Comparison of ENCODE assay signal across 8 cellular contexts in the genomic region with DNA sequence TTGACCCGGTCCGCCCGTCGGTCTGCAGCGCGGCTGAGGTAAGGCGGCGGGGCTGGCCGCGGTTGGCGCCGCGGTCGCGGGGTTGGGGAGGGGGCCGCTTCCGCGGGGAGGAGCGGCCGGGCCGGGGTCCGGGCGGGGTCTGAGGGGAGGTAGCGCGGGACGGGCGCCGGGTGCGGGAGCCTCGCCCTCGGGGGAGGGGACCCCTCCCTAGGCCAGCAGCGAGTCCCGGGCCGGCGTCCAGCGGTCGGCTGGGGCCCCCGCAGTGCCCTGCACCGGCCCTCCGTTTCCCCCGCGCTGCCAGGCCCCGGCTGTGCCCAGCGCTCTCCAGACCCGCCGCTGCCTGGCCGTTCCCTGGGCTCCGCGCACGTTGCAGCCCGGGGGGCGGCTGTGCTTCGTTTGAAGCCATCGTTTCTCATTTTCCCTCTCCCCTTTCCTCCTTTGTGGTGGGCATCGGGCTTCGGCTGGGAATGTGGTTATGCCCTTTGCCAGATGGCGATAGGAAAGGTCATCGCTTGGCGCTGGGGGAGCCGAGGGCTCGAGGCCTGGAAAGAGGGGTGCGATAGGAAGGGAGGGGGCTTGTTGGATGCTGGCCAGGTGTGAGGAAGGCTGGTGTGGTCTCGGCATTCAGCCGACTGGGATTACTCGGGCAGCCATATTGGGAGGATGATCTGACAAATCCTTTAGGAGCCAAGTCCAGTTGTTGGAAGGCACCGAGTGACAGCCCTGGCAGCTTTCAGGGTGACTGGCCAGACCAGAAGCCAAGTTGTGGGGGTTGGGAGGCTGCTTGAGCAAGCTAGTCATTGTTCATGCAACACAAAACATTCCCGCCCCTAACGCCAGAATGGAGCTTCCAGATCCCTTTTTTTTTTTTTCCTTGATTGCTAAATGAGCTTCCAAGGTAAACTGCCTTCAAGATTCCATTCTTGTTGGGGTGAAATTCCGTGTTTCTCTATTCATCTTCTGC. TPM values are rescaled to one million over a fixed set of nuclear protein-coding genes. Genes with fewer than 3 reads are reported as not detected.
DNase-seq lines count a peak whose midpoint lies in the region; ATAC-seq and TF ChIP-seq lines count a peak whose summit lies in the region.

No MANE protein-coding gene starts in this region.

- peak overlapping the region; percentile 24 for H3K18ac ChIP-seq in mesendoderm (ENCODE audit: low read length)

- H3K27ac ChIP-seq in mesendoderm (ENCODE audit: low read depth, low read length), result peak overlapping the region; percentile 95
- peak overlapping the region; percentile 98 for H3K27ac ChIP-seq in stomach smooth muscle (ENCODE audit: low read length)

- peak overlapping the region; percentile 37 for H3K4me2 ChIP-seq in mesendoderm (ENCODE audit: low read length)

- H3K79me2 ChIP-seq in mesendoderm (ENCODE audit: control insufficient read depth, insufficient read depth, low read length), result peaks cover 38% of the 10 kb centered on the region

- H3K9ac ChIP-seq in mesendoderm (ENCODE audit: low read length) (peak overlapping the region; percentile 91), stomach smooth muscle (ENCODE audit: low read length in 2 of 2) (peak overlapping the region; percentile 97 to 99)

- no CpG with 5 or more reads among the region's 69 CpGs for WGBS in mesendoderm (ENCODE audit: extremely low coverage, insufficient coverage, low lambda C conversion rate)

- H2BK15ac ChIP-seq in mesendoderm (replicated peaks; ENCODE audit: low read depth), result no peak overlapping the region

- peak overlapping the region; percentile 52 for H2BK5ac ChIP-seq in mesendoderm (ENCODE audit: low read length)

- peak; percentile 17 for ATAC-seq in HG02571 (IDR thresholded peaks at IDR 0.05; ENCODE audit: unreplicated experiment)

- H4K5ac ChIP-seq in mesendoderm (ENCODE audit: low read length), result no peak overlapping the region

- peak overlapping the region; percentile 98 for H3K56ac ChIP-seq in mesendoderm (ENCODE audit: low read length)

- no peaks in the 10 kb centered on the region for H3K27me3 ChIP-seq in mesendoderm (ENCODE audit: insufficient read depth, low read length, poor library complexity)
- no peaks in the 10 kb centered on the region for H3K27me3 ChIP-seq in stomach smooth muscle (ENCODE audit: control insufficient read depth in 1 of 2, insufficient read depth in 2 of 2, low read length in 2 of 2)

- peak overlapping the region; percentile 90 for H3K4me3 ChIP-seq in epithelial cell of proximal tubule (ENCODE audit: low read depth, low read length)
- H3K4me3 ChIP-seq in mesendoderm (ENCODE audit: low read length), result peak overlapping the region; percentile 95
- H3K4me3 ChIP-seq in stomach smooth muscle (ENCODE audit: low read length in 2 of 2), result peak overlapping the region; percentile 95 to 98

- no peak overlapping the region for H4K8ac ChIP-seq in mesendoderm (ENCODE audit: low read depth, low read length)

- H3K9me3 ChIP-seq in stomach smooth muscle (ENCODE audit: control insufficient read depth in 2 of 2, low read length in 2 of 2), result no peaks in the 10 kb centered on the region

- DNase-seq in GM03348 (ENCODE audit: low spot score) (peak; percentile 83), NCI-H2171 (lab: John Stamatoyannopoulos, UW) (peak; percentile 39), epithelial cell of proximal tubule (ENCODE audit: low read depth) (peak; percentile 87), mesendoderm (peak; percentile 88), NCI-H2107 (lab: John Stamatoyannopoulos, UW) (no peak)
- DNase-seq in activated CD8-positive, alpha-beta memory T cell treated with anti-CD3 and anti-CD28 coated beads for 24 hours, result peak; percentile 65

- H2BK120ac ChIP-seq in mesendoderm (ENCODE audit: low read depth, low read length), result no peak overlapping the region

- H3K4me1 ChIP-seq in mesendoderm (ENCODE audit: control insufficient read depth, low read depth, low read length), result peaks cover 3% of the 10 kb centered on the region
- H3K4me1 ChIP-seq in stomach smooth muscle (ENCODE audit: control insufficient read depth, insufficient read depth, low read length), result peaks cover 23% of the 10 kb centered on the region

- no peak overlapping the region for H2AK5ac ChIP-seq in mesendoderm (ENCODE audit: low read length)

- no peak for TF ChIP-seq CTCF in epithelial cell of proximal tubule (conservative IDR thresholded peaks at IDR 0.05; ENCODE audit: low read depth, low read length)

- H3K79me1 ChIP-seq in mesendoderm (ENCODE audit: low read length), result peaks cover 5% of the 10 kb centered on the region

- peak overlapping the region; percentile 20 for H3K23ac ChIP-seq in mesendoderm (ENCODE audit: low read length)

- peak overlapping the region; percentile 38 for H3K4ac ChIP-seq in mesendoderm (ENCODE audit: low read depth, low read length)

- H3K36me3 ChIP-seq in mesendoderm (ENCODE audit: control insufficient read depth, insufficient read depth, low read length) (no peaks in the 10 kb centered on the region), stomach smooth muscle (ENCODE audit: control insufficient read depth in 2 of 2, insufficient read depth in 2 of 2, low read length in 2 of 2) (no peaks in the 10 kb centered on the region)

RNA-seq across cellular contexts. Expression of gene KIF1B, which starts 0.8 kb away (rescaled TPM):
- 16.6 and 20.9 TPM in 2 replicates for total RNA-seq in epithelial cell of proximal tubule
- polyA plus RNA-seq in mesendoderm (2013, experiment 1 of 2), result 22.8 TPM
- 23.0 TPM for polyA plus RNA-seq in mesendoderm (2013, experiment 2 of 2)
